Comparison of ENCODE assay signal across 1 cellular context in genomic region chr5:1106385-1107166, GRCh38.
TF ChIP-seq lines count a peak whose summit lies in the region.

No MANE protein-coding gene starts in this region.

TF ChIP-seq in GM23338, 12 proteins besides CTCF, POLR2A, EP300 and RAD21 (continued from another document):
- no peak for TF ChIP-seq ZNF462 (CRISPR knock-in tag; IDR thresholded peaks at IDR 0.05)
- TF ChIP-seq ZNF114 (CRISPR knock-in tag; IDR thresholded peaks at IDR 0.05): no peak
- no peak for TF ChIP-seq POLR2AphosphoS5 (IDR thresholded peaks at IDR 0.05; ENCODE audit: low read depth)
